20 cellular contexts compared by ENCODE assay signal in the genomic region with DNA sequence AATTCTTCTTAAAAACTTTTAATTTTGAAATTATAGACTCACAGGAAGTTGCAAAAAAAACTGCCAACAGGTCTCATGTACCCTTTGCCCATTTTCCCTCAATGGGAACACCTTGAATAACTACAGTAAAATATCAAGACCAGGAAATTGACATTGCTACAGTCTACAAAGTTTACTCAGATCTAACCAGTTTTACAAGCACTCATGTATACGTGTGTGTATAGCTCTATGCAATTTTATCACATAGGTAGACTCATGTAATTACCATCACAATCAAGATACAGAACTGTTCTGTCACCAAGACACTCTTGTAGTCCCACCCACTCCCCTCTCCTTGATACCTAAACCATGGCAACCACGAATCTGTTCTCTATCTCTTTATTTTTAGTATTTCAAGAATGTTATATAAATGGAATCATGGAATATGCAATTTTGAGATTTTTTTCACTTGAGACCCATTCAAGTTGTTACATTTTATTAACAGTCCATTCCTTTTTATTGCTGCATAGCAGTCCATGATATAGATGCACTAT. TPM values are rescaled to one million over a fixed set of nuclear protein-coding genes. Genes with fewer than 3 reads are reported as not detected.
A peak's percentile ranks its signal among the peaks of the same experiment; 100 is the strongest.
DNase-seq lines count a peak whose midpoint lies in the region; ATAC-seq and TF ChIP-seq lines count a peak whose summit lies in the region.
"Had no signal": no experiment of that assay in that cellular context is flagged by ENCODE, and none has a peak within 500 bp of the region (broad histone marks: within the 10 kb centered on the region; RNA-seq: fewer than 3 reads in every experiment).

No MANE protein-coding gene starts in this region.

- no peak for TF ChIP-seq POLR2A in esophagus squamous epithelium (IDR thresholded peaks at IDR 0.05)

- H3K9me3 ChIP-seq in esophagus squamous epithelium, result no peaks in the 10 kb centered on the region
- no peaks in the 10 kb centered on the region for H3K9me3 ChIP-seq in SJCRH30 (replicated peaks)

- POLR2A ChIA-PET in activated CD4-positive, alpha-beta memory T cell treated with anti-CD3 and anti-CD28 coated beads, Interleukin-2, amount 10 ng/mL, durations not matched to agents 7 days and 5 days (lab: Charles Lee), result interaction anchor here (1.1 kb wide), 1 partner anchor 57 kb away, joined by 3 read pairs; no protein-coding TSS in a partner anchor

- no peak for DNase-seq in activated naive CD8-positive, alpha-beta T cell treated with anti-CD3 and anti-CD28 coated beads for 36 hours
- DNase-seq in esophagus squamous epithelium (lab: John Stamatoyannopoulos, UW) (no peak), SW480 (ENCODE audit: low spot score) (no peak), SJCRH30 (no peak)
- DNase-seq in activated CD4-positive, alpha-beta memory T cell treated with anti-CD3 and anti-CD28 coated beads, Interleukin-2, amount 10 ng/mL, durations not matched to agents 7 days and 5 days, result no peak
- DNase-seq: 8988T; GM23248; H7; Kasumi-1; NCI-H1092 treated with DMSO at 0.1 percent for 48 hours; NCI-H1436; NCI-H187; NCI-H446; NCI-H524 treated with DMSO at 0.1 percent for 48 hours; NCI-H774; NK-92 treated with Interleukin-12 subunit alpha and Interleukin-12 subunit beta, amount 100 ng/mL, for 24 hours; PC-3 had no signal

- H3K4me1 ChIP-seq in esophagus squamous epithelium (peaks cover 14 to 66% (median 23%) of the 10 kb centered on the region in 3 donors), SJCRH30 (no peaks in the 10 kb centered on the region)

- H3K36me3 Mint-ChIP-seq in activated naive CD8-positive, alpha-beta T cell, result no peaks in the 10 kb centered on the region
- H3K36me3 Mint-ChIP-seq in activated naive CD8-positive, alpha-beta T cell treated with anti-CD3 and anti-CD28 coated beads for 36 hours, result peaks cover 20% of the 10 kb centered on the region
- H3K36me3 Mint-ChIP-seq in activated T-helper 17 cell treated with anti-CD3 and anti-CD28 coated beads, Interleukin-2, amount 50 U/mL, for 72 hours (ENCODE audit: low read depth), result peaks cover 31% of the 10 kb centered on the region
- peaks cover 20% of the 10 kb centered on the region for H3K36me3 Mint-ChIP-seq in activated CD4-positive, alpha-beta memory T cell treated with anti-CD3 and anti-CD28 coated beads, Interleukin-2, amount 10 ng/mL, durations not matched to agents 7 days and 5 days (ENCODE audit: low read depth)

- no peaks in the 10 kb centered on the region for H3K27me3 ChIP-seq in esophagus squamous epithelium
- no peaks in the 10 kb centered on the region for H3K27me3 ChIP-seq in SJCRH30

- WGBS in esophagus squamous epithelium, 2 donors, result 62 to 72% methylated on average over 2 of the region's 2 CpGs

- H3K27ac Mint-ChIP-seq in activated naive CD8-positive, alpha-beta T cell, result peak overlapping the region; percentile 54
- H3K27ac Mint-ChIP-seq in activated naive CD8-positive, alpha-beta T cell treated with anti-CD3 and anti-CD28 coated beads for 36 hours, result no peak overlapping the region
- peak overlapping the region; percentile 39 for H3K27ac Mint-ChIP-seq in activated T-helper 17 cell treated with anti-CD3 and anti-CD28 coated beads, Interleukin-2, amount 50 U/mL, for 72 hours
- H3K27ac Mint-ChIP-seq in activated CD4-positive, alpha-beta memory T cell treated with anti-CD3 and anti-CD28 coated beads, Interleukin-2, amount 10 ng/mL, durations not matched to agents 7 days and 5 days, result no peak overlapping the region

- H3K27ac ChIP-seq in esophagus squamous epithelium, result peak overlapping the region in 3 of 4 donors; percentile 4 to 69 (median 45)
- no peak overlapping the region for H3K27ac ChIP-seq in SJCRH30
- H3K27ac ChIP-seq: GM23248 had no signal

- H3K4me1 Mint-ChIP-seq in activated naive CD8-positive, alpha-beta T cell (ENCODE audit: low read depth), result peaks cover 58% of the 10 kb centered on the region
- peaks cover 55% of the 10 kb centered on the region for H3K4me1 Mint-ChIP-seq in activated naive CD8-positive, alpha-beta T cell treated with anti-CD3 and anti-CD28 coated beads for 36 hours
- peaks cover 35% of the 10 kb centered on the region for H3K4me1 Mint-ChIP-seq in activated T-helper 17 cell treated with anti-CD3 and anti-CD28 coated beads, Interleukin-2, amount 50 U/mL, for 72 hours
- peaks cover 47% of the 10 kb centered on the region for H3K4me1 Mint-ChIP-seq in activated CD4-positive, alpha-beta memory T cell treated with anti-CD3 and anti-CD28 coated beads, Interleukin-2, amount 10 ng/mL, durations not matched to agents 7 days and 5 days

- TF ChIP-seq CTCF in esophagus squamous epithelium (IDR thresholded peaks at IDR 0.05), result no peak

- H3K36me3 ChIP-seq in esophagus squamous epithelium (peaks cover 0 to 14% (median 0%) of the 10 kb centered on the region in 3 donors), SJCRH30 (no peaks in the 10 kb centered on the region)

- no peaks in the 10 kb centered on the region for H3K27me3 Mint-ChIP-seq in activated naive CD8-positive, alpha-beta T cell
- H3K27me3 Mint-ChIP-seq in activated naive CD8-positive, alpha-beta T cell treated with anti-CD3 and anti-CD28 coated beads for 36 hours, result peaks cover 4% of the 10 kb centered on the region
- no peaks in the 10 kb centered on the region for H3K27me3 Mint-ChIP-seq in activated T-helper 17 cell treated with anti-CD3 and anti-CD28 coated beads, Interleukin-2, amount 50 U/mL, for 72 hours
- no peaks in the 10 kb centered on the region for H3K27me3 Mint-ChIP-seq in activated CD4-positive, alpha-beta memory T cell treated with anti-CD3 and anti-CD28 coated beads, Interleukin-2, amount 10 ng/mL, durations not matched to agents 7 days and 5 days

- CTCF ChIA-PET in activated CD4-positive, alpha-beta memory T cell treated with anti-CD3 and anti-CD28 coated beads, Interleukin-2, amount 10 ng/mL, durations not matched to agents 7 days and 5 days (lab: Charles Lee), result interaction anchor here (0.6 to 6.5 kb wide), 2 partner anchors 10 to 102 kb away, joined by 3 to 54 read pairs; a partner anchor contains a TSS

- no peaks in the 10 kb centered on the region for H3K9me3 Mint-ChIP-seq in activated naive CD8-positive, alpha-beta T cell (ENCODE audit: low read depth)
- H3K9me3 Mint-ChIP-seq in activated naive CD8-positive, alpha-beta T cell treated with anti-CD3 and anti-CD28 coated beads for 36 hours, result peaks cover 8% of the 10 kb centered on the region
- H3K9me3 Mint-ChIP-seq in activated T-helper 17 cell treated with anti-CD3 and anti-CD28 coated beads, Interleukin-2, amount 50 U/mL, for 72 hours, result no peaks in the 10 kb centered on the region
- H3K9me3 Mint-ChIP-seq in activated CD4-positive, alpha-beta memory T cell treated with anti-CD3 and anti-CD28 coated beads, Interleukin-2, amount 10 ng/mL, durations not matched to agents 7 days and 5 days, result no peaks in the 10 kb centered on the region

- intact Hi-C loops in esophagus squamous epithelium (cut with DNase I), result no loop called here

- no peak overlapping the region for H3K4me3 ChIP-seq in esophagus squamous epithelium
- no peak overlapping the region for H3K4me3 ChIP-seq in SJCRH30
- H3K4me3 ChIP-seq: GM23248, K562 had no signal

- H3K4me3 Mint-ChIP-seq in activated naive CD8-positive, alpha-beta T cell, result no peak overlapping the region
- H3K4me3 Mint-ChIP-seq in activated naive CD8-positive, alpha-beta T cell treated with anti-CD3 and anti-CD28 coated beads for 36 hours, result no peak overlapping the region
- peak overlapping the region; percentile 16 for H3K4me3 Mint-ChIP-seq in activated T-helper 17 cell treated with anti-CD3 and anti-CD28 coated beads, Interleukin-2, amount 50 U/mL, for 72 hours
- no peak overlapping the region for H3K4me3 Mint-ChIP-seq in activated CD4-positive, alpha-beta memory T cell treated with anti-CD3 and anti-CD28 coated beads, Interleukin-2, amount 10 ng/mL, durations not matched to agents 7 days and 5 days

- ATAC-seq in activated T-helper 17 cell treated with anti-CD3 and anti-CD28 coated beads, Interleukin-2, amount 50 U/mL, for 72 hours (replicated peaks), result no peak
- ATAC-seq: K562, PC-3 had no signal

RNA-seq across cellular contexts. Expression of a gene that starts 6.6 kb away (rescaled TPM):
- total RNA-seq in activated naive CD8-positive, alpha-beta T cell treated with anti-CD3 and anti-CD28 coated beads for 36 hours, result 10 to 100 TPM; 22.6 to 25.3 TPM
- total RNA-seq in activated T-helper 17 cell treated with anti-CD3 and anti-CD28 coated beads, Interleukin-2, amount 50 U/mL, for 72 hours, result 10 to 100 TPM; 23.8 to 24.5 TPM
- 10 to 100 TPM in 2 of 4 donors, 1 to 10 TPM in 2; 9.1 to 20.7 (median 11.2) TPM for total RNA-seq in esophagus squamous epithelium
- total RNA-seq in activated CD4-positive, alpha-beta memory T cell treated with anti-CD3 and anti-CD28 coated beads, Interleukin-2, amount 10 ng/mL, durations not matched to agents 7 days and 5 days, result 10 to 100 TPM; 27.9 to 31.9 TPM
- total RNA-seq in SJCRH30 (2014; rRNA removed; shearing (Covaris generic)), result 6.6 and 9.3 TPM in 2 replicates

RNA-seq across cellular contexts. Expression of a gene that starts 6.9 kb away (rescaled TPM):
- 100 to 1,000 TPM; 139 to 146 TPM for total RNA-seq in activated naive CD8-positive, alpha-beta T cell treated with anti-CD3 and anti-CD28 coated beads for 36 hours
- total RNA-seq in activated T-helper 17 cell treated with anti-CD3 and anti-CD28 coated beads, Interleukin-2, amount 50 U/mL, for 72 hours, result 10 to 100 TPM; 68.7 to 99.3 TPM
- total RNA-seq in esophagus squamous epithelium, result 100 to 1,000 TPM in 1 of 4 donors, 10 to 100 TPM in 3; 63.6 to 111 (median 77.3) TPM
- total RNA-seq in activated CD4-positive, alpha-beta memory T cell treated with anti-CD3 and anti-CD28 coated beads, Interleukin-2, amount 10 ng/mL, durations not matched to agents 7 days and 5 days, result 100 to 1,000 TPM; 133 to 135 TPM
- 126 and 138 TPM in 2 replicates for total RNA-seq in SJCRH30 (2014; rRNA removed; shearing (Covaris generic))

RNA-seq across cellular contexts. Expression of a gene that starts 51.1 kb away (rescaled TPM):
- total RNA-seq in activated naive CD8-positive, alpha-beta T cell treated with anti-CD3 and anti-CD28 coated beads for 36 hours, result 100 to 1,000 TPM; 190 to 198 TPM
- total RNA-seq in activated T-helper 17 cell treated with anti-CD3 and anti-CD28 coated beads, Interleukin-2, amount 50 U/mL, for 72 hours, result 100 to 1,000 TPM; 224 to 559 TPM
- total RNA-seq in esophagus squamous epithelium, result 100 to 1,000 TPM in 2 of 4 donors, 10 to 100 TPM in 2; 71.9 to 132 (median 114) TPM
- 100 to 1,000 TPM; 192 to 196 TPM for total RNA-seq in activated CD4-positive, alpha-beta memory T cell treated with anti-CD3 and anti-CD28 coated beads, Interleukin-2, amount 10 ng/mL, durations not matched to agents 7 days and 5 days
- 13.6 TPM in 2 replicates for total RNA-seq in SJCRH30 (2014; rRNA removed; shearing (Covaris generic))

Comparison
In these comparisons a context has a peak if more than half of its experiments do, and no peak if none do; other contexts are left out.
1. H3K27ac Mint-ChIP-seq: peak in activated naive CD8-positive, alpha-beta T cell (single experiment) and activated T-helper 17 cell treated with anti-CD3 and anti-CD28 coated beads, Interleukin-2, amount 50 U/mL, for 72 hours (single experiment); none in activated naive CD8-positive, alpha-beta T cell treated with anti-CD3 and anti-CD28 coated beads for 36 hours (single experiment) and activated CD4-positive, alpha-beta memory T cell treated with anti-CD3 and anti-CD28 coated beads, Interleukin-2, amount 10 ng/mL, durations not matched to agents 7 days and 5 days (single experiment).